Comparison of ENCODE assay signal across 19 cellular contexts in genomic region chr1:1535298-1535988, GRCh38. TPM values are rescaled to one million over a fixed set of nuclear protein-coding genes. Genes with fewer than 3 reads are reported as not detected.
"Had no signal": no experiment of that assay in that cellular context is flagged by ENCODE, and none has a peak within 500 bp of the region (broad histone marks: within the 10 kb centered on the region; RNA-seq: fewer than 3 reads in every experiment).

No MANE protein-coding gene starts in this region.

- DNase-seq: effector memory CD8-positive, alpha-beta T cell; gastrocnemius medialis; immature natural killer cell; kidney; naive thymus-derived CD4-positive, alpha-beta T cell; nephron progenitor cell; sigmoid colon; stimulated activated CD4-positive, alpha-beta T cell treated with anti-CD3 and anti-CD28 coated beads, Interleukin-2, amount 100 ng/mL, for 48 hours; testis; upper lobe of right lung had no signal

- H3K27ac Mint-ChIP-seq: dendritic cell treated with granulocyte-macrophage colony-stimulating factor and Interleukin-4, amounts not matched to agents 40 ng/mL and 50 ng/mL, for 4 days; effector memory CD8-positive, alpha-beta T cell; immature natural killer cell; naive thymus-derived CD4-positive, alpha-beta T cell; nephron progenitor cell; stimulated activated naive CD8-positive, alpha-beta T cell treated with anti-CD3 and anti-CD28 coated beads, Interleukin-15, Interleukin-2, amounts not matched to agents 100 ng/mL and 50 ng/mL, for 24 hours had no signal

- H3K27ac ChIP-seq: epithelial cell of prostate, sigmoid colon, skin epidermis, testis, tibial nerve, upper lobe of right lung, vagina had no signal

- H3K27me3 Mint-ChIP-seq: effector memory CD8-positive, alpha-beta T cell; stimulated activated naive CD8-positive, alpha-beta T cell treated with anti-CD3 and anti-CD28 coated beads, Interleukin-15, Interleukin-2, amounts not matched to agents 100 ng/mL and 50 ng/mL, for 24 hours had no signal

- H3K4me3 Mint-ChIP-seq: dendritic cell treated with granulocyte-macrophage colony-stimulating factor and Interleukin-4, amounts not matched to agents 40 ng/mL and 50 ng/mL, for 4 days; effector memory CD8-positive, alpha-beta T cell; immature natural killer cell; naive thymus-derived CD4-positive, alpha-beta T cell; nephron progenitor cell; stimulated activated naive CD8-positive, alpha-beta T cell treated with anti-CD3 and anti-CD28 coated beads, Interleukin-15, Interleukin-2, amounts not matched to agents 100 ng/mL and 50 ng/mL, for 24 hours had no signal

- H3K9me3 Mint-ChIP-seq: effector memory CD8-positive, alpha-beta T cell had no signal

- ATAC-seq: effector memory CD8-positive, alpha-beta T cell; gastrocnemius medialis; naive thymus-derived CD4-positive, alpha-beta T cell; upper lobe of right lung had no signal

- H3K36me3 ChIP-seq: gastrocnemius medialis, right atrium auricular region, upper lobe of right lung, vagina had no signal

- H3K4me3 ChIP-seq: esophagus muscularis mucosa, gastrocnemius medialis, right atrium auricular region, sigmoid colon, skin epidermis, testis, tibial nerve, upper lobe of right lung, vagina had no signal

- H3K27me3 ChIP-seq: esophagus muscularis mucosa, gastrocnemius medialis, right atrium auricular region, sigmoid colon, testis, tibial nerve, upper lobe of right lung, vagina had no signal

- H3K9me3 ChIP-seq: gastrocnemius medialis, testis, upper lobe of right lung, vagina had no signal

RNA-seq across cellular contexts. Expression of gene TMEM240, which starts 5.0 kb away (rescaled TPM):
- total RNA-seq: mononuclear cell had no signal
- polyA plus RNA-seq: immature natural killer cell had no signal
